In the genomic region with DNA sequence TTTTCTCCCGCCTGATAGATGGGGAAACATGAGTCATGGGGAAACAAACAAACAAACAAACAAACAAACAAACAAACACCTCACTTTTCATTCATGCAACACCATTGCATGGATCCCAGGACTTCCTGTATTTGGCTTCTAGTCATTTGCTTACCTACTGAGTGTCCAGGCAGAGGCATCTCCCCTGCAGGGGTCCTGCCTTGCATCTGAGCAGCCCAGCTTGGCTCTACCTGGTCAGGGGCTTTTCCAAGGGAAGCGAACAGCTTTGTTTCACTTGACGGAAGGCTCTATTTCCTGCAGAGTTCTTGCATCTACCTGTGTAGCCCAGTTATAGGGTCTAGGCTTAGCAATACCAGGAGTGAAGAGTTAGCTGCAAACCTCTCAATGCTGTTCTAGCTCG, we compare ENCODE assay signal across 31 cellular contexts.
"Had no signal": no experiment of that assay in that cellular context is flagged by ENCODE, and none has a peak within 500 bp of the region (broad histone marks: within the 10 kb centered on the region; RNA-seq: fewer than 3 reads in every experiment).

No MANE protein-coding gene starts in this region.

- H3K36me3 Mint-ChIP-seq: activated naive CD4-positive, alpha-beta T cell treated with anti-CD3 and anti-CD28 coated beads, Interleukin-2, amount 10 ng/mL, durations not matched to agents 7 days and 5 days; activated naive CD8-positive, alpha-beta T cell; brain had no signal

- H3K27me3 ChIP-seq: Peyer's patch had no signal

- H3K4me3 Mint-ChIP-seq: activated CD4-positive, alpha-beta memory T cell treated with anti-CD3 and anti-CD28 coated beads, Interleukin-2, amount 10 ng/mL, durations not matched to agents 7 days and 5 days; activated CD4-positive, alpha-beta T cell treated with anti-CD3 and anti-CD28 coated beads for 36 hours; activated CD4-positive, alpha-beta T cell treated with anti-CD3 and anti-CD28 coated beads, Interleukin-2, amount 10 ng/mL, durations not matched to agents 7 days and 5 days; activated CD8-positive, alpha-beta memory T cell treated with anti-CD3 and anti-CD28 coated beads, Interleukin-2, amount 10 ng/mL, durations not matched to agents 7 days and 5 days; activated naive CD4-positive, alpha-beta T cell treated with anti-CD3 and anti-CD28 coated beads, Interleukin-2, amount 10 ng/mL, durations not matched to agents 7 days and 5 days; activated naive CD8-positive, alpha-beta T cell; activated naive CD8-positive, alpha-beta T cell treated with anti-CD3 and anti-CD28 coated beads, Interleukin-2, amount 50 U/mL, for 24 hours; brain; T-helper 1 cell treated with Interleukin-12 subunit alpha and Interleukin-12 subunit beta and Interleukin-4 antibody, amounts not matched to agents 30 μg/mL and 1 μg/mL, for 36 hours; T-helper 2 cell treated with Interferon-gamma antibody and Interleukin-4, amounts not matched to agents 5 μg/mL and 100 μg/mL, for 36 hours had no signal

- H3K4me1 ChIP-seq: Peyer's patch, SJSA1 had no signal

- H3K9me3 Mint-ChIP-seq: activated naive CD4-positive, alpha-beta T cell treated with anti-CD3 and anti-CD28 coated beads, Interleukin-2, amount 10 ng/mL, durations not matched to agents 7 days and 5 days; activated naive CD8-positive, alpha-beta T cell treated with anti-CD3 and anti-CD28 coated beads, Interleukin-2, amount 50 U/mL, for 24 hours; brain; T-helper 2 cell treated with Interferon-gamma antibody and Interleukin-4, amounts not matched to agents 5 μg/mL and 100 μg/mL, for 36 hours had no signal

- H3K4me2 ChIP-seq: SK-N-SH had no signal

- H3K36me3 ChIP-seq: Peyer's patch, SJSA1 had no signal

- H3K27ac Mint-ChIP-seq: activated CD4-positive, alpha-beta memory T cell treated with anti-CD3 and anti-CD28 coated beads, Interleukin-2, amount 10 ng/mL, durations not matched to agents 7 days and 5 days; activated CD4-positive, alpha-beta T cell treated with anti-CD3 and anti-CD28 coated beads for 36 hours; activated CD4-positive, alpha-beta T cell treated with anti-CD3 and anti-CD28 coated beads, Interleukin-2, amount 10 ng/mL, durations not matched to agents 7 days and 5 days; activated CD8-positive, alpha-beta memory T cell treated with anti-CD3 and anti-CD28 coated beads, Interleukin-2, amount 10 ng/mL, durations not matched to agents 7 days and 5 days; activated naive CD4-positive, alpha-beta T cell treated with anti-CD3 and anti-CD28 coated beads, Interleukin-2, amount 10 ng/mL, durations not matched to agents 7 days and 5 days; activated naive CD8-positive, alpha-beta T cell; activated naive CD8-positive, alpha-beta T cell treated with anti-CD3 and anti-CD28 coated beads, Interleukin-2, amount 50 U/mL, for 24 hours; brain; T-helper 1 cell treated with Interleukin-12 subunit alpha and Interleukin-12 subunit beta and Interleukin-4 antibody, amounts not matched to agents 30 μg/mL and 1 μg/mL, for 36 hours; T-helper 2 cell treated with Interferon-gamma antibody and Interleukin-4, amounts not matched to agents 5 μg/mL and 100 μg/mL, for 36 hours had no signal

- DNase-seq: activated CD4-positive, alpha-beta memory T cell treated with anti-CD3 and anti-CD28 coated beads, Interleukin-2, amount 10 ng/mL, durations not matched to agents 7 days and 5 days; activated CD4-positive, alpha-beta T cell treated with anti-CD3 and anti-CD28 coated beads for 36 hours; activated CD4-positive, alpha-beta T cell treated with anti-CD3 and anti-CD28 coated beads, Interleukin-2, amount 10 ng/mL, durations not matched to agents 7 days and 5 days; activated CD8-positive, alpha-beta memory T cell treated with anti-CD3 and anti-CD28 coated beads for 24 hours; activated CD8-positive, alpha-beta memory T cell treated with anti-CD3 and anti-CD28 coated beads, Interleukin-2, amount 10 ng/mL, durations not matched to agents 7 days and 5 days; activated CD8-positive, alpha-beta memory T cell treated with anti-CD3 and anti-CD28 coated beads, Interleukin-2, amount 50 U/mL, for 48 hours; activated effector memory CD4-positive, alpha-beta T cell treated with Interleukin-2 at 50 U/mL for 16 hours; activated naive CD4-positive, alpha-beta T cell treated with anti-CD3 and anti-CD28 coated beads, Interleukin-2, amount 10 ng/mL, durations not matched to agents 7 days and 5 days; activated naive CD8-positive, alpha-beta T cell treated with anti-CD3 and anti-CD28 coated beads, Interleukin-2, amount 50 U/mL, for 24 hours; activated T-cell treated with anti-CD3 and anti-CD28 coated beads, Interleukin-2, amount 50 U/mL, for 48 hours; anterior cingulate cortex; central memory CD4-positive, alpha-beta T cell; NCI-H1105; NCI-H1417 treated with DMSO at 0.1 percent for 48 hours; NCI-H187 treated with DMSO at 0.1 percent for 48 hours; NCI-H345; NCI-H510A; NCI-H526; NCI-H748 treated with DMSO at 0.1 percent for 48 hours; NK-92 treated with Interleukin-12 subunit alpha and Interleukin-12 subunit beta, amount 100 ng/mL, for 24 hours; PC-3; Peyer's patch; RPMI8226; SHP77 treated with DMSO at 0.1 percent for 48 hours; SK-N-SH had no signal

- H3K9me3 ChIP-seq: Peyer's patch, SJSA1, SK-N-SH had no signal

- H3K27me3 Mint-ChIP-seq: activated CD4-positive, alpha-beta memory T cell treated with anti-CD3 and anti-CD28 coated beads, Interleukin-2, amount 10 ng/mL, durations not matched to agents 7 days and 5 days; activated naive CD8-positive, alpha-beta T cell had no signal

- H3K9ac ChIP-seq: SK-N-SH had no signal

- H3K4me3 ChIP-seq: Peyer's patch, SJSA1 had no signal

- H3K27ac ChIP-seq: Peyer's patch, SJSA1 had no signal

- H3K4me1 Mint-ChIP-seq: brain had no signal

- ATAC-seq: activated CD4-positive, alpha-beta T cell treated with anti-CD3 and anti-CD28 coated beads for 36 hours; activated CD4-positive, CD25-positive, alpha-beta regulatory T cell treated with anti-CD3 and anti-CD28 coated beads, Interleukin-2, amount 50 U/mL, for 24 hours; activated CD8-positive, alpha-beta memory T cell treated with anti-CD3 and anti-CD28 coated beads, Interleukin-2, amount 10 ng/mL, durations not matched to agents 7 days and 5 days; activated naive CD8-positive, alpha-beta T cell treated with anti-CD3 and anti-CD28 coated beads, Interleukin-2, amount 50 U/mL, for 24 hours; PC-3 had no signal

- H3K9me2 ChIP-seq: SK-N-SH had no signal
